ENCODE assay signal across 9 cellular contexts in the genomic region with DNA sequence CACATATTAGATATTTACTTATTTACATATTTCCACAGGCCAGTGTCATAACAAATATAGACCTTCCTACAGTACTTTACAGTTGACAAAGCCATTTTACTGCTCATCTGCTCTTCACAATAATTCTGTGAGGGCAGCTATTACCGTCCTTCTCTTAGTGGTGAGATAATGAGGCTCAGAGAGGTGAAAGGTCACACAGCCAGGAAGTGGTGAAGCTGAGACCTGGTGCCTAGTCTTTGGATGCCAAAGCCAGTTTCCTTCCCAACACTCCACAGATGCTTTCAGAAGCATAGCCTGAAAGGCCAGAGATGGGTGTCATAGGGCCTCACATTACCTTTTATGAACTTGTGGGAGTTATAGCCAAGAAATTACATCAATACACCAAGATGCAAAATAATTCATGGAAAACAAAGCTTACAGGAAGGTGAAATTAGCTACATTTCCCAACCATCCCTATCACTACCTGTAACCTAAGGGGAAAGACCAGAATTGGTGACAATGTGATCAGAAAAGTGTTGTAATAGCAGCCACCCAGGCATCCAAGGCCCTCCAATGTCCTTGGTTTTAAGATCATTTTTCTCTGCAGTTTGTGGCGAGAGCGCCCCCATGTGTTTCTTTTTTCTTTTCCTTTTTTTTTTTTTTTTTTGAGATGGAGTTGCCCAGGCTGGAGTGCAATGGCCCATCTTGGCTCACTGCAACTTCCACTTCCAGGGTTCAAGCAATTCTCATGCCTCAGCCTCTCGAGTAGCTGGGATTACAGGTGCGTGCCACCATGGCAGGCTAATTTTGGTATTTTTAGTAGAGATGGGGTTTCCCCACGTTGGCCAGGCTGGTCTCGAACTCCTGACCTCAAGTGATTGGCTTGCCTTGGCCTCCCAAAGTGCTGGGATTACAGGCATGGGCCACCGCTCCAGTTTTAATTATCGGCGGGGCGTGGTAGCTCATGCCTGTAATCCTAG. TPM values are rescaled to one million over a fixed set of nuclear protein-coding genes. Genes with fewer than 3 reads are reported as not detected.
A peak's percentile ranks its signal among the peaks of the same experiment; 100 is the strongest.
DNase-seq lines count a peak whose midpoint lies in the region; ATAC-seq and TF ChIP-seq lines count a peak whose summit lies in the region.
"Had no signal": no experiment of that assay in that cellular context is flagged by ENCODE, and none has a peak within 500 bp of the region (broad histone marks: within the 10 kb centered on the region; RNA-seq: fewer than 3 reads in every experiment).

No MANE protein-coding gene starts in this region.

- peak; percentile 58 for TF ChIP-seq CTCF in progenitor cell of endocrine pancreas (IDR thresholded peaks at IDR 0.05; ENCODE audit: unreplicated experiment)

- H3K36me3 Mint-ChIP-seq in activated naive CD4-positive, alpha-beta T cell treated with anti-CD3 and anti-CD28 coated beads, Interleukin-2, amount 50 U/mL, for 72 hours, result no peaks in the 10 kb centered on the region
- H3K36me3 Mint-ChIP-seq in progenitor cell of endocrine pancreas (ENCODE audit: insufficient read depth), result no peaks in the 10 kb centered on the region

- H3K9me3 Mint-ChIP-seq in activated naive CD4-positive, alpha-beta T cell treated with anti-CD3 and anti-CD28 coated beads, Interleukin-2, amount 50 U/mL, for 72 hours, result no peaks in the 10 kb centered on the region
- no peaks in the 10 kb centered on the region for H3K9me3 Mint-ChIP-seq in progenitor cell of endocrine pancreas (ENCODE audit: low read depth)
- H3K9me3 Mint-ChIP-seq: central memory CD8-positive, alpha-beta T cell had no signal

- H3K4me3 Mint-ChIP-seq in progenitor cell of endocrine pancreas (ENCODE audit: low read depth), result no peak overlapping the region
- H3K4me3 Mint-ChIP-seq: central memory CD8-positive, alpha-beta T cell had no signal

- peak in 1 of 2 donors; percentile 27 for DNase-seq in activated naive CD4-positive, alpha-beta T cell treated with anti-CD3 and anti-CD28 coated beads, Interleukin-2, amount 50 U/mL, for 72 hours (ENCODE audit: low spot score in 2 of 2)
- DNase-seq in activated naive CD4-positive, alpha-beta T cell treated with anti-CD3 and anti-CD28 coated beads, Interleukin-2, amount 50 U/mL, for 16 hours, result no peak
- peak; percentile 39 for DNase-seq in NCI-H1105 treated with DMSO at 0.1 percent for 48 hours (lab: John Stamatoyannopoulos, UW)
- peak; percentile 25 for DNase-seq in astrocyte of the hippocampus (ENCODE audit: low read depth, low spot score)
- no peak for DNase-seq in progenitor cell of endocrine pancreas (ENCODE audit: low spot score, unreplicated experiment)
- no peak for DNase-seq in NK-92 (lab: John Stamatoyannopoulos, UW; ENCODE audit: unreplicated experiment)
- no peak for DNase-seq in NCI-H774 (lab: John Stamatoyannopoulos, UW)

- H3K4me1 Mint-ChIP-seq in progenitor cell of endocrine pancreas (ENCODE audit: low read depth), result no peaks in the 10 kb centered on the region

- peak overlapping the region in 1 of 2 donors; percentile 49 for H3K27ac Mint-ChIP-seq in activated naive CD4-positive, alpha-beta T cell treated with anti-CD3 and anti-CD28 coated beads, Interleukin-2, amount 50 U/mL, for 72 hours
- H3K27ac Mint-ChIP-seq in progenitor cell of endocrine pancreas, result no peak overlapping the region

- peaks cover under 1% of the 10 kb centered on the region for H3K27me3 Mint-ChIP-seq in progenitor cell of endocrine pancreas

- ATAC-seq in activated naive CD4-positive, alpha-beta T cell treated with anti-CD3 and anti-CD28 coated beads, Interleukin-2, amount 50 U/mL, for 72 hours, result peak; percentile 46 to 90
- no peak for ATAC-seq in GM18498 (IDR thresholded peaks at IDR 0.05; ENCODE audit: unreplicated experiment)

RNA-seq across cellular contexts. Expression of a gene that starts 26.5 kb away (rescaled TPM):
- total RNA-seq in activated naive CD4-positive, alpha-beta T cell treated with anti-CD3 and anti-CD28 coated beads, Interleukin-2, amount 50 U/mL, for 72 hours, result 1,000 to 10,000 TPM; 1,409 to 1,417 TPM
- 1,136 and 1,157 TPM in 2 replicates for total RNA-seq in progenitor cell of endocrine pancreas

Comparison
In these comparisons a context has a peak if more than half of its experiments do, and no peak if none do; other contexts are left out.
1. DNase-seq: peak in NCI-H1105 treated with DMSO at 0.1 percent for 48 hours (single experiment) and astrocyte of the hippocampus (single experiment); none in activated naive CD4-positive, alpha-beta T cell treated with anti-CD3 and anti-CD28 coated beads, Interleukin-2, amount 50 U/mL, for 16 hours (single experiment), progenitor cell of endocrine pancreas (single experiment), NK-92 (single experiment) and NCI-H774 (single experiment).